In the genomic region with DNA sequence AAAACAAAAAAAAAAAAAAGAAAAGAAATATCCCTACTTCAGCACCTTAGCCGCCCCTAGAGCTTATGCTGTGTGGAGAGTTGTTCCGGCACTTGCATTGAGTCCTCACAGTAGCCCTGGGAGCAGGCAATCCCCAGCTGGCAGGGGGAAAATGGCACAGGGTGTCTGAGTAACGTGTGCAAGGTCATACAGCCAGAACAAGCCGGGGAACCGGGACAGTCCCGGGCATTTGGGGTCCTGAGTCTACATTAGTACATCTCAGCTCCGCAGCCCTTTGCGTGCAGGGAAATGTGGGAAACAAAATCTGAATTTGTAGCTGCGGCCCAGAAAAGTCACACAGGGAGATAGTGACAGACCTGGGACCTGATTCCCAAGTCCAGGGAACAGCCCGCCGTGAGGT, we compare ENCODE assay signal across 13 cellular contexts. TPM values are rescaled to one million over a fixed set of nuclear protein-coding genes. Genes with fewer than 3 reads are reported as not detected.
DNase-seq lines count a peak whose midpoint lies in the region; TF ChIP-seq lines count a peak whose summit lies in the region.
"Had no signal": no experiment of that assay in that cellular context is flagged by ENCODE, and none has a peak within 500 bp of the region (broad histone marks: within the 10 kb centered on the region; RNA-seq: fewer than 3 reads in every experiment).

No MANE protein-coding gene starts in this region.

- no peak for TF ChIP-seq CTCF in RWPE1 (conservative IDR thresholded peaks at IDR 0.05; ENCODE audit: low read depth)
- TF ChIP-seq CTCF in spleen (IDR thresholded peaks at IDR 0.05 in 8 of 11, conservative IDR thresholded peaks at IDR 0.05 in 3 of 11), result no peak

- CTCF ChIA-PET in CD8-positive, alpha-beta memory T cell (lab: Charles Lee), result no interaction called here
- CTCF ChIA-PET in RWPE1 (lab: Yijun Ruan, JAX), result interaction anchor here (0.7 to 1.1 kb wide), 2 partner anchors 151 to 174 kb away, joined by 3 to 4 read pairs; no protein-coding TSS in a partner anchor

- peak overlapping the region; percentile 42 to 98 (median 68) for H3K27ac Mint-ChIP-seq in CD8-positive, alpha-beta memory T cell

- H3K27ac ChIP-seq in CD8-positive, alpha-beta memory T cell (ENCODE audit: low read depth, low read length), result no peak overlapping the region
- peak overlapping the region; percentile 97 for H3K27ac ChIP-seq in RWPE1
- H3K27ac ChIP-seq in esophagus (ENCODE audit: low read depth in 2 of 2, low read length in 1 of 2), result peak overlapping the region; percentile 87 to 90
- peak overlapping the region; percentile 42 to 97 (median 92) for H3K27ac ChIP-seq in spleen

- WGBS in esophagus, 2 donors, result 67 to 74% methylated on average over 11 of the region's 11 CpGs
- 73 to 82% (median 77%) methylated on average over 11 of the region's 11 CpGs for WGBS in spleen, 5 donors

- peaks cover 36% of the 10 kb centered on the region for H3K36me3 ChIP-seq in CD8-positive, alpha-beta memory T cell (ENCODE audit: insufficient read depth, low read length)
- H3K36me3 ChIP-seq in esophagus (ENCODE audit: control insufficient read depth in 2 of 2, insufficient read depth in 2 of 2, low read length in 1 of 2), result peaks cover 13 to 25% of the 10 kb centered on the region in 2 donors
- peaks cover 0 to 66% (median 40%) of the 10 kb centered on the region in 6 donors for H3K36me3 ChIP-seq in spleen
- H3K36me3 ChIP-seq: ovary had no signal

- DNase-seq in CD8-positive, alpha-beta memory T cell, result no peak
- DNase-seq in RWPE1 (ENCODE audit: low spot score) (no peak), spleen (no peak), NCI-H1105 (lab: John Stamatoyannopoulos, UW) (no peak), epidermal melanocyte (ENCODE audit: insufficient read length, low spot score) (no peak), hypothalamus (lab: John Stamatoyannopoulos, UW) (no peak)
- DNase-seq: DND-41, kidney glomerular epithelial cell, NCI-H1048, NCI-H524 treated with DMSO at 0.1 percent for 48 hours had no signal

- H3K9me3 ChIP-seq in CD8-positive, alpha-beta memory T cell (ENCODE audit: low read length), result no peaks in the 10 kb centered on the region
- no peaks in the 10 kb centered on the region for H3K9me3 ChIP-seq in esophagus (ENCODE audit: control insufficient read depth in 2 of 2, insufficient read depth in 1 of 2, low read depth in 1 of 2, low read length in 1 of 2)
- no peaks in the 10 kb centered on the region for H3K9me3 ChIP-seq in spleen
- H3K9me3 ChIP-seq: body of pancreas, ovary had no signal

- POLR2A ChIA-PET in CD8-positive, alpha-beta memory T cell (lab: Charles Lee), result no interaction called here
- POLR2A ChIA-PET in RWPE1 (lab: Yijun Ruan, JAX; ENCODE audit: low non-redundant PET), result interaction anchor here (0.8 kb wide), 1 partner anchor 17 kb away, joined by 3 read pairs; no protein-coding TSS in a partner anchor

- TF ChIP-seq POLR2A in spleen (IDR thresholded peaks at IDR 0.05), result no peak

- H3K27me3 Mint-ChIP-seq in CD8-positive, alpha-beta memory T cell, result no peaks in the 10 kb centered on the region

- peaks cover 4 to 65% (median 7%) of the 10 kb centered on the region in 3 donors for H3K36me3 Mint-ChIP-seq in CD8-positive, alpha-beta memory T cell

- intact Hi-C loops in spleen (cut with DNase I; ENCODE audit: low total_unique reads), result loop anchor here (10.0 kb wide), 1 partner anchor 142 kb away; no protein-coding TSS in a partner anchor

- H3K4me3 ChIP-seq in CD8-positive, alpha-beta memory T cell (ENCODE audit: low read length), result no peak overlapping the region
- peak overlapping the region; percentile 8 to 26 for H3K4me3 ChIP-seq in esophagus (ENCODE audit: low read depth in 1 of 2, low read length in 2 of 2)
- peak overlapping the region in 1 of 8 donors; percentile 96 for H3K4me3 ChIP-seq in spleen
- H3K4me3 ChIP-seq: body of pancreas, ovary had no signal

- no peaks in the 10 kb centered on the region for H3K9me3 Mint-ChIP-seq in CD8-positive, alpha-beta memory T cell

- peaks cover 34% of the 10 kb centered on the region for H3K4me1 ChIP-seq in CD8-positive, alpha-beta memory T cell (ENCODE audit: insufficient read depth, low read length)
- peaks cover 6 to 22% of the 10 kb centered on the region in 2 donors for H3K4me1 ChIP-seq in esophagus (ENCODE audit: control insufficient read depth in 2 of 2, insufficient read depth in 2 of 2, low read length in 1 of 2)
- peaks cover 22 to 69% (median 51%) of the 10 kb centered on the region in 6 donors for H3K4me1 ChIP-seq in spleen

- H3K4me3 Mint-ChIP-seq in CD8-positive, alpha-beta memory T cell, result peak overlapping the region in 6 of 7 donors; percentile 15 to 99 (median 42)

- no peaks in the 10 kb centered on the region for H3K27me3 ChIP-seq in CD8-positive, alpha-beta memory T cell (ENCODE audit: insufficient read depth, low read length, poor library complexity, severe bottlenecking)
- no peaks in the 10 kb centered on the region for H3K27me3 ChIP-seq in esophagus (ENCODE audit: control insufficient read depth in 1 of 2, insufficient read depth in 2 of 2, low read length in 2 of 2)
- H3K27me3 ChIP-seq in spleen (replicated peaks in 1 of 7), result no peaks in the 10 kb centered on the region
- H3K27me3 ChIP-seq: body of pancreas, ovary had no signal

- H3K4me1 Mint-ChIP-seq in CD8-positive, alpha-beta memory T cell, result peaks cover 33 to 44% (median 34%) of the 10 kb centered on the region in 3 donors

RNA-seq across cellular contexts. Expression of gene BAK1, which starts 3.4 kb away (rescaled TPM):
- total RNA-seq in CD8-positive, alpha-beta memory T cell, result 10 to 100 TPM; 48.5 to 50.1 TPM
- 43.4 TPM for polyA plus RNA-seq in CD8-positive, alpha-beta memory T cell
- 10 to 100 TPM; 20.4 to 22.6 TPM for polyA plus RNA-seq in esophagus
- total RNA-seq in spleen, result 10 to 100 TPM; 22.6 to 34.4 (median 28.3) TPM
- 10 to 100 TPM; 14.9 to 32.2 (median 20.6) TPM for polyA plus RNA-seq in spleen

RNA-seq across cellular contexts. Expression of gene ITPR3, which starts 44.5 kb away (rescaled TPM):
- 10 to 100 TPM; 42.0 to 43.3 TPM for total RNA-seq in CD8-positive, alpha-beta memory T cell
- polyA plus RNA-seq in CD8-positive, alpha-beta memory T cell, result 7.9 TPM
- polyA plus RNA-seq in esophagus (10 to 100 TPM; 11.9 to 15.0 TPM), spleen (10 to 100 TPM in 2 of 3 donors, 1 to 10 TPM in 1; 9.9 to 37.9 (median 20.0) TPM)
- 10 to 100 TPM; 42.1 to 95.6 (median 68.1) TPM for total RNA-seq in spleen
